Comparison of ENCODE assay signal across 4 cellular contexts in genomic region chr11:134955281-134955680, GRCh38.
"Had no signal": no experiment of that assay in that cellular context is flagged by ENCODE, and none has a peak within 500 bp of the region (broad histone marks: within the 10 kb centered on the region; RNA-seq: fewer than 3 reads in every experiment).

No MANE protein-coding gene starts in this region.

- H3K9me3 Mint-ChIP-seq: GM23338, H9 had no signal

- ATAC-seq: GM23338 had no signal

- H3K4me3 ChIP-seq: GM23338 had no signal

- H3K4me3 Mint-ChIP-seq: GM23338, H9 had no signal

- DNase-seq: H9, HCEC 1CT, IMR-90 had no signal

- H3K27ac Mint-ChIP-seq: GM23338, H9 had no signal
